In genomic region chr6:4396032-4396431, GRCh38 we compare ENCODE assay signal across 16 cellular contexts.
"Had no signal": no experiment of that assay in that cellular context is flagged by ENCODE, and none has a peak within 500 bp of the region (broad histone marks: within the 10 kb centered on the region; RNA-seq: fewer than 3 reads in every experiment).

No MANE protein-coding gene starts in this region.

- H3K4me3 Mint-ChIP-seq: neural progenitor cell; stimulated activated memory B cell treated with anti-CD40 and anti-IgM and Interleukin-4, amounts not matched to agents 10 μg/mL and 1 μg/mL and 100 μg/mL, for 72 hours had no signal

- H3K4me3 ChIP-seq: breast epithelium, dorsolateral prefrontal cortex, heart right ventricle, neural progenitor cell, pancreas, thyroid gland, uterus had no signal

- H2AFZ ChIP-seq: neural progenitor cell had no signal

- H3K36me3 Mint-ChIP-seq: neural progenitor cell; stimulated activated memory B cell treated with anti-CD40 and anti-IgM and Interleukin-4, amounts not matched to agents 10 μg/mL and 1 μg/mL and 100 μg/mL, for 72 hours had no signal

- H3K9me3 ChIP-seq: breast epithelium, heart right ventricle, pancreas, thyroid gland, uterus had no signal

- H3K27me3 ChIP-seq: breast epithelium, dorsolateral prefrontal cortex, heart right ventricle, neural progenitor cell, pancreas, thyroid gland, uterus had no signal

- H3K4me1 Mint-ChIP-seq: stimulated activated memory B cell treated with anti-CD40 and anti-IgM and Interleukin-4, amounts not matched to agents 10 μg/mL and 1 μg/mL and 100 μg/mL, for 72 hours had no signal

- H3K27ac Mint-ChIP-seq: neural progenitor cell; stimulated activated memory B cell treated with anti-CD40 and anti-IgM and Interleukin-4, amounts not matched to agents 10 μg/mL and 1 μg/mL and 100 μg/mL, for 72 hours had no signal

- ATAC-seq: esophagus mucosa; heart right ventricle; left cardiac atrium; pancreas; stimulated activated memory B cell treated with anti-CD40 and anti-IgM and Interleukin-4, amounts not matched to agents 10 μg/mL and 1 μg/mL and 100 μg/mL, for 72 hours had no signal

- FAIRE-seq: frontal cortex, pancreas had no signal

- DNase-seq: activated CD4-positive, CD25-positive, alpha-beta regulatory T cell treated with anti-CD3 and anti-CD28 coated beads, Interleukin-2, amount 50 U/mL, for 72 hours; activated naive CD4-positive, alpha-beta T cell; anterior cingulate cortex; dorsolateral prefrontal cortex; heart right ventricle; left cardiac atrium; pancreas; retina; stimulated activated CD4-positive, alpha-beta T cell treated with anti-CD3 and anti-CD28 coated beads, Interleukin-2, amount 100 ng/mL, for 48 hours; thyroid gland; uterus had no signal

- H3K36me3 ChIP-seq: breast epithelium, heart right ventricle, neural progenitor cell, pancreas, thyroid gland, uterus had no signal

- H3K9me3 Mint-ChIP-seq: stimulated activated memory B cell treated with anti-CD40 and anti-IgM and Interleukin-4, amounts not matched to agents 10 μg/mL and 1 μg/mL and 100 μg/mL, for 72 hours had no signal

- H3K4me1 ChIP-seq: breast epithelium, neural progenitor cell, pancreas, thyroid gland, uterus had no signal

- H3K27ac ChIP-seq: breast epithelium, dorsolateral prefrontal cortex, heart right ventricle, neural progenitor cell, pancreas, thyroid gland, uterus had no signal

- H3K9ac ChIP-seq: neural progenitor cell had no signal

- H3K4me2 ChIP-seq: neural progenitor cell had no signal
